Comparison of ENCODE assay signal across 1 cellular context in the genomic region with DNA sequence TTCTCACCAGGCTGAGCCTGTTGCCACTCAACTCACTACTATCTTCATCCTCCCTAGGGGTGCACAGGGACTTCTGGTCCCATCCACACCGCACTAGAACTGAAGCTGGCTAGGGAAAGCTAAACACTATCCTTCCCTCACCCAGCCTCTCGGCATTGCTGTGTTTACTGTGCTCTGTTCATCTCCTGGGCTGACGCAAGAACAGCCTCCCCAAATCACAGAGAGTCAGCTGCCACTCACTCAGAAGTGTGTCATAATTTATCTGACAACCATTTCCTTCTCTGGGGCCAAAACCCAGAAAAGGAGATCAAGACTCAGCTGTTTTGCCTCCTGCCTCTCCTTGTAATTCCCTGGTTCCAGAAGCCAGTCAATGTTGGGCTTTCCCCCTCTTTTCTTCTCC.
TF ChIP-seq lines count a peak whose summit lies in the region.

No MANE protein-coding gene starts in this region.

TF ChIP-seq in HepG2, 621 proteins besides CTCF, POLR2A, EP300 and RAD21 (continued from another document):
- TF ChIP-seq FOXA1 (IDR thresholded peaks at IDR 0.05) (no peak), FOXA1 (CRISPR knock-in tag; IDR thresholded peaks at IDR 0.05) (peak; percentile 37; the same call in 1 of the 2 replicates)
